In the genomic region with DNA sequence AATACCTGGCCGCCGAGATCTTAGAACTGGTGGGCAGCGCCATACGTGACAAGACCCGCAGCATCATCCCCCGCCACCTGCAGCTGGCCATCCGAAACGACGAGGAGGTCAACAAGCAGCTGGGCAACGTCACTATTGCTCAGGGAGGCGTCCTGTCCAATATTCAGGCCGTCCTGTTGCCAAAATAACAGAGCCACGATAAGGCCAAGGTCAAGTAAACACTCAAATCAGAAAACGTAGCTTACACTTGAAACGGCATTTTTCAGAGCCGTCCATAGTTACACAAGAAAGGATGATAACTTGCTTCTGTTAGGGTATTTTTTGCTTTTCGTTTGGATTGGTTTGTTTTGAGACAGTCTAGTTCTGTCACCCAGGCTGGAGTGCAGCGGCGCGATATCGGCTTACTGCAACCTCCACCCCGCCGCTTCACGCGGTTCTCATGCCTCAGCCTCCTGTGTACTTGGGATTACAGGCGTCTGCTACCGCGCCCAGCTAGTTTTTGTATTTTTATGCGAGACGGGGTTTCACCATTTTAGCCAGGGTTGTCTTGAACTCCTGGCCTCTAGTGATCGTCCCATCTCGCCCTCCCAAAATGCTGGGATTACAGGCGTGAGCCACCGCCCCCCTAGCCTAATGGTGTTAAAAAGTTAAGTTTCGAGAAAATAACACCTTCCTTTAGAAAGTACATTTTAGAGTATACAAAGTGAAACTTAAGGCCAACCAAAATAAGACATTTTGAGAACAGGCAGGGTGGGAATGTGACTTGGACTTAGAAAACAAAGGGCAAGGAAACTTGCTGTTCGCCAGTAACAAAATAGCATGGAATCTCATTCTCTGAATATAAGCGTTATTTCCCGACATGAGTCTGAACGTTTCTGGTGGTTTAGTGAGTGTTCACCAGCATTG, we compare ENCODE assay signal across 8 cellular contexts. TPM values are rescaled to one million over a fixed set of nuclear protein-coding genes. Genes with fewer than 3 reads are reported as not detected.
DNase-seq lines count a peak whose midpoint lies in the region; ATAC-seq and TF ChIP-seq lines count a peak whose summit lies in the region.

No MANE protein-coding gene starts in this region.

- TF ChIP-seq CTCF in activated B cell treated with CpG ODN at 0.5 μM for 24 hours (IDR thresholded peaks at IDR 0.05): no peak

- intact Hi-C loops in activated B cell treated with CpG ODN at 0.5 μM for 24 hours (cut with micrococcal nuclease): loop anchor here (1.0 to 2.0 kb wide), 2 partner anchors 11 to 52 kb away; no protein-coding TSS in a partner anchor

- no peaks in the 10 kb centered on the region for H3K27me3 ChIP-seq in effector memory CD4-positive, alpha-beta T cell (replicated peaks; ENCODE audit: control insufficient read depth, insufficient read depth, low read length, poor library complexity, severe bottlenecking)

- H3K9me3 Mint-ChIP-seq in activated B cell treated with CpG ODN at 0.5 μM for 24 hours (peaks cover 2% of the 10 kb centered on the region), naive B cell (peaks cover 0 to 14% (median 7%) of the 10 kb centered on the region in 7 donors)

- DNase-seq in NCI-H1417 (lab: John Stamatoyannopoulos, UW) (peak in 2 of 3 experiments; percentile 47 to 72), NCI-H1417 treated with DMSO at 0.1 percent for 48 hours (lab: John Stamatoyannopoulos, UW) (no peak), activated B cell treated with CpG ODN at 0.5 μM for 24 hours (peak; percentile 55), naive B cell (no peak), cerebellum (ENCODE audit: low spot score) (no peak)
- peak in 1 of 3 donors; percentile 34 for DNase-seq in effector memory CD4-positive, alpha-beta T cell

- peak overlapping the region; percentile 79 for H3K27ac ChIP-seq in effector memory CD4-positive, alpha-beta T cell (ENCODE audit: insufficient read depth, low read length, poor library complexity, severe bottlenecking)

- H3K4me1 ChIP-seq in effector memory CD4-positive, alpha-beta T cell (ENCODE audit: control insufficient read depth, insufficient read depth, low read length, poor library complexity, severe bottlenecking): no peaks in the 10 kb centered on the region

- H3K4me3 Mint-ChIP-seq in activated B cell treated with CpG ODN at 0.5 μM for 24 hours (peak overlapping the region; percentile 91), naive B cell (peak overlapping the region; percentile 86 to 96 (median 94))

- H3K36me3 ChIP-seq in effector memory CD4-positive, alpha-beta T cell (ENCODE audit: control insufficient read depth, insufficient read depth, low read length): no peaks in the 10 kb centered on the region

- ATAC-seq in HG03103 (IDR thresholded peaks at IDR 0.05; ENCODE audit: low read depth, unreplicated experiment): peak; percentile 17
- ATAC-seq in activated B cell treated with CpG ODN at 0.5 μM for 24 hours (ENCODE audit: low read depth): peak; percentile 7
- ATAC-seq in naive B cell (ENCODE audit: low read depth in 2 of 2): peak; percentile 18 to 32
- ATAC-seq in GM19035 (IDR thresholded peaks at IDR 0.05; ENCODE audit: unreplicated experiment): no peak

- H3K27me3 Mint-ChIP-seq in activated B cell treated with CpG ODN at 0.5 μM for 24 hours (no peaks in the 10 kb centered on the region), naive B cell (no peaks in the 10 kb centered on the region)

- H3K9me3 ChIP-seq in effector memory CD4-positive, alpha-beta T cell (ENCODE audit: control insufficient read depth, low read length): no peaks in the 10 kb centered on the region

- peaks cover 6% of the 10 kb centered on the region for H3K36me3 Mint-ChIP-seq in activated B cell treated with CpG ODN at 0.5 μM for 24 hours (ENCODE audit: low read depth)
- H3K36me3 Mint-ChIP-seq in naive B cell: no peaks in the 10 kb centered on the region

- CTCF ChIA-PET in activated B cell treated with CpG ODN at 0.5 μM for 24 hours (lab: Charles Lee): interaction anchor here (0.9 to 2.4 kb wide), 9 partner anchors 12 to 82 kb away, joined by 3 to 25 read pairs (median 4); a partner anchor contains a TSS

- POLR2A ChIA-PET in activated B cell treated with CpG ODN at 0.5 μM for 24 hours (lab: Charles Lee): interaction anchor here (0.5 to 8.3 kb wide), 48 partner anchors 10 to 1849 kb away, joined by 3 to 477 read pairs (median 9); a partner anchor contains a TSS

- H3K4me1 Mint-ChIP-seq in activated B cell treated with CpG ODN at 0.5 μM for 24 hours (peaks cover 24% of the 10 kb centered on the region), naive B cell (peaks cover 18 to 29% (median 27%) of the 10 kb centered on the region in 3 donors)

- peak overlapping the region; percentile 99 for H3K27ac Mint-ChIP-seq in activated B cell treated with CpG ODN at 0.5 μM for 24 hours
- H3K27ac Mint-ChIP-seq in naive B cell: peak overlapping the region; percentile 92 to 99 (median 96)

- peak overlapping the region; percentile 52 for H3K4me3 ChIP-seq in effector memory CD4-positive, alpha-beta T cell (ENCODE audit: insufficient read depth, low read depth, low read length, poor library complexity, severe bottlenecking)

RNA-seq across cellular contexts. Expression of a gene that starts 42.8 kb away (rescaled TPM):
- 0.98 and 1.1 TPM in 2 replicates for total RNA-seq in activated B cell treated with CpG ODN at 0.5 μM for 24 hours
- 1 to 10 TPM in 4 of 6 donors, under 1 TPM in 1, not detected in 1; 0.47 to 3.3 (median 2.9) TPM for polyA plus RNA-seq in naive B cell (ENCODE audit: low read depth in 6 of 6)
- total RNA-seq in cerebellum: 1.5 TPM

Comparison
In these comparisons a context has a peak if more than half of its experiments do, and no peak if none do; other contexts are left out.
1. DNase-seq: peak in NCI-H1417 (2 of 3) and activated B cell treated with CpG ODN at 0.5 μM for 24 hours (single experiment); none in NCI-H1417 treated with DMSO at 0.1 percent for 48 hours (single experiment), naive B cell (single experiment) and cerebellum (single experiment).